Comparison of ENCODE assay signal across 8 cellular contexts in genomic region chr20:44959896-44960852, GRCh38. TPM values are rescaled to one million over a fixed set of nuclear protein-coding genes. Genes with fewer than 3 reads are reported as not detected.
A peak's percentile ranks its signal among the peaks of the same experiment; 100 is the strongest.
DNase-seq lines count a peak whose midpoint lies in the region; ATAC-seq and TF ChIP-seq lines count a peak whose summit lies in the region.

A gene with protein sequence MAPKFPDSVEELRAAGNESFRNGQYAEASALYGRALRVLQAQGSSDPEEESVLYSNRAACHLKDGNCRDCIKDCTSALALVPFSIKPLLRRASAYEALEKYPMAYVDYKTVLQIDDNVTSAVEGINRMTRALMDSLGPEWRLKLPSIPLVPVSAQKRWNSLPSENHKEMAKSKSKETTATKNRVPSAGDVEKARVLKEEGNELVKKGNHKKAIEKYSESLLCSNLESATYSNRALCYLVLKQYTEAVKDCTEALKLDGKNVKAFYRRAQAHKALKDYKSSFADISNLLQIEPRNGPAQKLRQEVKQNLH (minus strand): TSS chr20:44960397. CDS start chr20:44960333, 64 bp downstream.

- peak within 1 kb of the TSS; percentile 75 for H3K9ac ChIP-seq in IMR-90 (ENCODE audit: low read depth, low read length)

- H3K36me3 ChIP-seq in IMR-90 (ENCODE audit: control insufficient read depth, insufficient read depth, low read length) (peaks cover 12% of the 10 kb centered on the region), OCI-LY7 (ENCODE audit: insufficient read depth, low read length) (peaks cover 35% of the 10 kb centered on the region)

- CTCF ChIA-PET in IMR-90 (lab: Yijun Ruan, JAX): interaction anchor here (1.0 to 1.1 kb wide), 2 partner anchors 9 to 13 kb away, joined by 3 to 6 read pairs; no protein-coding TSS in a partner anchor
- CTCF ChIA-PET in OCI-LY7 (lab: Charles Lee; ENCODE audit: unreplicated experiment): interaction anchor here (0.6 kb wide), 1 partner anchor 51 kb away, joined by 3 read pairs; no protein-coding TSS in a partner anchor

- peak within 1 kb of the TSS; percentile 61 for H3K14ac ChIP-seq in IMR-90 (replicated peaks; ENCODE audit: low read depth, low read length)

- peaks cover 8% of the 10 kb centered on the region for H3K36me3 Mint-ChIP-seq in endothelial cell (ENCODE audit: low read depth, unreplicated experiment)

- no peaks in the 10 kb centered on the region for H3K9me2 ChIP-seq in OCI-LY7 (ENCODE audit: insufficient read depth, low read length)

- H3K4me2 ChIP-seq in IMR-90 (ENCODE audit: low read depth, low read length): peak within 1 kb of the TSS; percentile 97
- H3K4me2 ChIP-seq in OCI-LY7 (ENCODE audit: low read length): peak within 1 kb of the TSS; percentile 82

- dilution Hi-C loops in IMR-90 (cut with HindIII; ENCODE audit: low sequenced_read_pairs, unreplicated experiment): no loop called here

- H3K27ac Mint-ChIP-seq in endothelial cell (ENCODE audit: unreplicated experiment): peak within 1 kb of the TSS; percentile 77

- peak; percentile 79 for ATAC-seq in GM21528 (IDR thresholded peaks at IDR 0.05; ENCODE audit: low FRiP score, unreplicated experiment)
- ATAC-seq in IMR-90 (ENCODE audit: low read depth): peak; percentile 95

- peaks cover 37% of the 10 kb centered on the region for H3K4me1 Mint-ChIP-seq in endothelial cell (ENCODE audit: unreplicated experiment)

- H2AK9ac ChIP-seq in IMR-90 (replicated peaks; ENCODE audit: low read depth, low read length, poor library complexity): peak within 1 kb of the TSS; percentile 89

- H3K9me3 ChIP-seq in IMR-90 (ENCODE audit: control insufficient read depth, insufficient read depth, low read length) (no peaks in the 10 kb centered on the region), OCI-LY7 (ENCODE audit: low read length) (no peaks in the 10 kb centered on the region)

- peak within 1 kb of the TSS; percentile 12; the same call in 1 of the 2 replicates for H3K18ac ChIP-seq in IMR-90 (ENCODE audit: low read depth, low read length)

- intact Hi-C loops in IMR-90 (cut with micrococcal nuclease): loop anchor here (5.0 to 10.0 kb wide), 2 partner anchors 815 to 1727 kb away; partner anchors contain the start of gene TP53RK
- intact Hi-C loops in OCI-LY7 (cut with micrococcal nuclease; ENCODE audit: unreplicated experiment): loop anchor here (10.0 kb wide), 1 partner anchor 375 kb away; the partner anchor contains the start of gene PKIG

- WGBS in IMR-90 (ENCODE audit: extremely low coverage in 2 of 2, insufficient read length in 1 of 2), 2 experiments: 1% methylated on average over 18 of the region's 66 CpGs; no CpG with 5 or more reads in 1 of the 2 experiments

- H2AFZ ChIP-seq in IMR-90 (replicated peaks; ENCODE audit: low read length, poor library complexity) (peak within 1 kb of the TSS; percentile 95), OCI-LY7 (ENCODE audit: low read length) (peak within 1 kb of the TSS; percentile 76)

- DNase-seq in DMS 273 (lab: John Stamatoyannopoulos, UW; ENCODE audit: unreplicated experiment) (peak; percentile 99), IMR-90 (peak; percentile 90), OCI-LY7 (ENCODE audit: low spot score) (peak; percentile 96), activated T-cell treated with anti-CD3 and anti-CD28 coated beads for 1 hour (ENCODE audit: low read depth) (peak; percentile 94), endothelial cell (ENCODE audit: low spot score) (peak; percentile 94), midbrain (lab: John Stamatoyannopoulos, UW) (peak; percentile 92)
- DNase-seq in stimulated activated CD8-positive, alpha-beta memory T cell treated with anti-CD3 and anti-CD28 coated beads, Interleukin-15, amount 100 ng/mL, for 48 hours (ENCODE audit: low read depth in 2 of 2): peak; percentile 94 to 96

- peak within 1 kb of the TSS; percentile 65 for H3K27ac ChIP-seq in IMR-90 (ENCODE audit: insufficient read depth, low read length)
- peak within 1 kb of the TSS; percentile 34 for H3K27ac ChIP-seq in OCI-LY7 (ENCODE audit: low read depth, low read length, poor library complexity, severe bottlenecking)

- peaks cover 37% of the 10 kb centered on the region for H3K79me2 ChIP-seq in OCI-LY7 (ENCODE audit: insufficient read depth, low read depth, low read length)

- H4K91ac ChIP-seq in IMR-90 (ENCODE audit: insufficient read depth, low read depth, low read length): peak within 1 kb of the TSS; percentile 24

- no peaks in the 10 kb centered on the region for H3K27me3 ChIP-seq in IMR-90 (ENCODE audit: control insufficient read depth, insufficient read depth, low read length)

- peak within 1 kb of the TSS; percentile 9; the same call in 1 of the 2 replicates for H2AK5ac ChIP-seq in IMR-90 (ENCODE audit: low read depth, low read length)

- in situ Hi-C loops in IMR-90 (cut with MboI; ENCODE audit: low sequenced_read_pairs): no loop called here

- H3K4me3 ChIP-seq in IMR-90 (ENCODE audit: insufficient read depth, low read depth, low read length): peak within 1 kb of the TSS; percentile 82
- peak within 1 kb of the TSS; percentile 81 for H3K4me3 ChIP-seq in OCI-LY7 (ENCODE audit: low read depth, low read length, poor library complexity, severe bottlenecking)

- no peak for TF ChIP-seq RAD21 in IMR-90 (IDR thresholded peaks at IDR 0.05; ENCODE audit: low read length)

- H3K56ac ChIP-seq in IMR-90 (ENCODE audit: extremely low read depth, insufficient read depth, low read length): peak within 1 kb of the TSS; percentile 22

- H2BK20ac ChIP-seq in IMR-90 (ENCODE audit: low read depth, low read length): no peak within 1 kb of the TSS

- peak within 1 kb of the TSS; percentile 81 for H2BK5ac ChIP-seq in IMR-90 (ENCODE audit: low read depth, low read length, poor library complexity, severe bottlenecking)

- H3K4me1 ChIP-seq in IMR-90 (ENCODE audit: control insufficient read depth, insufficient read depth, low read length) (peaks cover 5% of the 10 kb centered on the region), OCI-LY7 (ENCODE audit: insufficient read depth, low read length, poor library complexity, severe bottlenecking) (peaks cover 68% of the 10 kb centered on the region)

- peak; percentile 90 for TF ChIP-seq POLR2A in IMR-90 (IDR thresholded peaks at IDR 0.05; ENCODE audit: low read depth, low read length)

- H3K23ac ChIP-seq in IMR-90 (ENCODE audit: low read depth, low read length): peak within 1 kb of the TSS; percentile 75

- peak within 1 kb of the TSS; percentile 75 to 90 for H4K8ac ChIP-seq in IMR-90 (ENCODE audit: low read depth in 2 of 2, low read length in 2 of 2)

- peaks cover 6% of the 10 kb centered on the region for H3K9me1 ChIP-seq in IMR-90 (ENCODE audit: insufficient read depth, low read length)

- H4K20me1 ChIP-seq in IMR-90 (ENCODE audit: insufficient read depth, low read length) (peaks cover 14% of the 10 kb centered on the region; the same call in 1 of the 2 replicates), OCI-LY7 (ENCODE audit: insufficient read depth, low read length) (peaks cover 5% of the 10 kb centered on the region; the same call in 1 of the 2 replicates)

- POLR2A ChIA-PET in IMR-90 (lab: Charles Lee; ENCODE audit: unreplicated experiment) (interaction anchor here (0.5 kb wide), 1 partner anchor 36 kb away, joined by 4 read pairs; no protein-coding TSS in a partner anchor), OCI-LY7 (lab: Charles Lee) (interaction anchor here (0.6 to 2.8 kb wide), 8 partner anchors 10 to 431 kb away, joined by 3 to 17 read pairs (median 4); no protein-coding TSS in a partner anchor)

- H3K79me1 ChIP-seq in IMR-90 (ENCODE audit: low read depth in 1 of 2, low read length in 2 of 2): peaks cover 24 to 43% of the 10 kb centered on the region in 2 experiments

- no TSS peak for BruUV-seq in IMR-90 (replicated peaks; lab: Mats Ljungman, UMichigan)
- no TSS peak for BruUV-seq in OCI-LY7 (replicated peaks; lab: Mats Ljungman, UMichigan)

- no peak within 1 kb of the TSS for H2BK120ac ChIP-seq in IMR-90 (ENCODE audit: low read depth, low read length)

- H3K27me3 Mint-ChIP-seq in endothelial cell (ENCODE audit: unreplicated experiment): peaks cover 11% of the 10 kb centered on the region

- H2BK15ac ChIP-seq in IMR-90 (ENCODE audit: low read depth, low read length): peak within 1 kb of the TSS; percentile 74; the same call in 1 of the 3 replicates

- H3K4ac ChIP-seq in IMR-90 (ENCODE audit: low read depth, low read length): peak within 1 kb of the TSS; percentile 65

- TF ChIP-seq CTCF in IMR-90 (conservative IDR thresholded peaks at IDR 0.05; ENCODE audit: low read depth, low read length): no peak
- peak; percentile 39; the same call in 1 of the 2 replicates for TF ChIP-seq CTCF in OCI-LY7 (conservative IDR thresholded peaks at IDR 0.05; ENCODE audit: low read length)
- no peak for TF ChIP-seq CTCF in endothelial cell (IDR thresholded peaks at IDR 0.05; ENCODE audit: unreplicated experiment)

- H3K4me3 Mint-ChIP-seq in endothelial cell (ENCODE audit: unreplicated experiment): peak within 1 kb of the TSS; percentile 93

- no peaks in the 10 kb centered on the region for H3K9me3 Mint-ChIP-seq in endothelial cell (ENCODE audit: unreplicated experiment)

- H4K5ac ChIP-seq in IMR-90 (ENCODE audit: low read depth, low read length): no peak within 1 kb of the TSS; the same call in 1 of the 2 replicates

TF ChIP-seq in IMR-90, 13 proteins besides CTCF, POLR2A, EP300 and RAD21 (continues in another document):
- TF ChIP-seq BHLHE40 (IDR thresholded peaks at IDR 0.05; ENCODE audit: low read depth, low read length) (peak; percentile 87), RFX5 (IDR thresholded peaks at IDR 0.05; ENCODE audit: low read depth, low read length) (no peak), MAZ (IDR thresholded peaks at IDR 0.05; ENCODE audit: borderline replicate concordance, low read depth, low read length) (peak; percentile 36; the same call in 1 of the 2 replicates), FOS (IDR thresholded peaks at IDR 0.05; ENCODE audit: low read depth, low read length) (no peak), ELK1 (IDR thresholded peaks at IDR 0.05; ENCODE audit: borderline replicate concordance, low read depth, low read length) (no peak), CEBPB (IDR thresholded peaks at IDR 0.05; ENCODE audit: low read depth, low read length) (no peak), MXI1 (IDR thresholded peaks at IDR 0.05; ENCODE audit: borderline replicate concordance, low read depth, low read length) (peak; percentile 98)

RNA-seq across cellular contexts. Expression of the gene that starts here (rescaled TPM):
- 82.8 and 97.5 TPM in 2 replicates for total RNA-seq in IMR-90 (2012; rRNA removed)
- 98.2 and 101 TPM in 2 replicates for polyA plus RNA-seq in IMR-90 (2012; rRNA removed)
- 52.7 and 67.7 TPM in 2 replicates for polyA plus RNA-seq in IMR-90 (2012; cell fraction: cytosol; rRNA removed)
- polyA plus RNA-seq in IMR-90 (2012; cell fraction: nucleus; rRNA removed; ENCODE audit: low replicate concordance): 29.9 and 31.3 TPM in 2 replicates
- total RNA-seq in OCI-LY7 (2014; rRNA removed; shearing (Covaris generic)): 35.2 and 38.6 TPM in 2 replicates
- 48.2 and 50.6 TPM in 2 replicates for total RNA-seq in OCI-LY7 (2022)
- 46.2 TPM for total RNA-seq in endothelial cell (ENCODE audit: unreplicated experiment)

Comparison
In these comparisons a context has a peak if more than half of its experiments do, and no peak if none do; other contexts are left out.
1. Peak in every context shown above with its lines: DNase-seq, ATAC-seq, H3K4me3 ChIP-seq and H3K27ac ChIP-seq.